Comparison of ENCODE assay signal across 8 cellular contexts in the genomic region with DNA sequence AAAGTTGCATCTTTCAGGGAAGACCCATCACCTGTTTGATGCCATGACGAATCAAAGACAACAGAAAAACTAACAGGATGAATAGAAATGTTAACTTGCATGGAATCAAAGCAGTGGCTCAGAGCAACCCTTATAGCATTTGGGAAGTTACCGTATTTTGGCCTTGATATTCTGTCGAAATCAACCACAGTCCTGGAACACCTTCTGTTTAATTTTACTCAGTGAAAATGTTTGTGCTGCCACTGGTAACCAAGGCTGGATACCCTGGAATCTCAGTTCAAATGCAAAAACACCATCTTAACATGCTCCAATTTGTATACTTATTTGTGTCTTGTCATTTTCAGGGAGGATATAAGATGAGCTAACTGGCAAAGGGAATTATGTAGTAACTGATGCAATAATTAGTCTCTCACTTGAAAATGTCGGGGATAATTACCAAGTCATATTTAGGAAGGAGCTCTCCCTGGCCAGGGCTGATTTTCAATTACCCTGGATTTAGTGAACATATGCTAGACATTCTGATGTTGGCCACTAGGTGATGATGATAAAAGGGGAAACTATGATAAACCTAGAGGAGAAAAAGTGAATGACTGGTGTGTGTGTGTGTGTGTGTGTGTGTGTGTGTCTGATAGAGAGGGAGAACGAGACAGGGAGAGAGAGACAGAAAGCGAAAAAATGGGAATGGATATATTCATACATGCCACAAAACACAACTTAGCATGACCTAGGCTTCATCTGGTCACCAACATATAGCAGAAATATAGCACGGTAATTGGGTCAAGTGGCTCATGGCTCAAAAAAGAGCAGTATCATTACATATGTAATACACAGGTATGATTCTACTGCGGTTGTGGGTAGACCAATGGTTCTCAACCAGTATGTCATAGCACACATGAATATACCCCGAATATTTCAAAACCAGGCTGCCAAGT. TPM values are rescaled to one million over a fixed set of nuclear protein-coding genes. Genes with fewer than 3 reads are reported as not detected.
DNase-seq lines count a peak whose midpoint lies in the region; ATAC-seq and TF ChIP-seq lines count a peak whose summit lies in the region.

No MANE protein-coding gene starts in this region.

- peak; percentile 32 for DNase-seq in Calu3
- DNase-seq in RPMI8226: peak; percentile 11
- DNase-seq in iPS-NIHi7 (ENCODE audit: extremely low spot score): peak; percentile 31
- no peak for DNase-seq in cardiac septum (ENCODE audit: low spot score)
- DNase-seq in GM13976 (ENCODE audit: low spot score): no peak
- DNase-seq in activated CD4-positive, alpha-beta T cell treated with anti-CD3 and anti-CD28 coated beads for 48 hours: no peak

- H3K4me1 Mint-ChIP-seq in Calu3 (ENCODE audit: low read depth, unreplicated experiment): peaks cover 40% of the 10 kb centered on the region

- TF ChIP-seq CTCF in Calu3 (IDR thresholded peaks at IDR 0.05; ENCODE audit: unreplicated experiment) (peak; percentile 38), GM13976 (IDR thresholded peaks at IDR 0.05; ENCODE audit: borderline replicate concordance, control extremely low read depth, extremely low read depth, insufficient read depth, missing control alignments) (no peak)

- H3K9me3 Mint-ChIP-seq in Calu3 (ENCODE audit: low read depth, unreplicated experiment): no peaks in the 10 kb centered on the region

- CTCF ChIA-PET in Calu3 (lab: Charles Lee): interaction anchor here (0.7 kb wide), 2 partner anchors 51 to 68 kb away, joined by 4 to 5 read pairs; no protein-coding TSS in a partner anchor

- in situ Hi-C loops in GM13976 (cut with MboI; ENCODE audit: low sequenced_read_pairs, unreplicated experiment): no loop called here

- intact Hi-C loops in Calu3 (cut with micrococcal nuclease; ENCODE audit: unreplicated experiment) (loop anchor here (10.0 kb wide), 2 partner anchors 111 to 241 kb away; no protein-coding TSS in a partner anchor), cardiac septum (cut with DNase I) (no loop called here)

- ATAC-seq in HG02938 (IDR thresholded peaks at IDR 0.05; ENCODE audit: unreplicated experiment) (peak; percentile 76), HG02852 (IDR thresholded peaks at IDR 0.05; ENCODE audit: unreplicated experiment) (no peak)

- no peak overlapping the region for H3K4me3 Mint-ChIP-seq in Calu3 (ENCODE audit: low read depth, unreplicated experiment)

- no peak overlapping the region for H3K27ac Mint-ChIP-seq in Calu3 (ENCODE audit: unreplicated experiment)

- H3K36me3 Mint-ChIP-seq in Calu3 (ENCODE audit: insufficient read depth, unreplicated experiment): peaks cover under 1% of the 10 kb centered on the region

- no TSS peak for BruUV-seq in Calu3 (replicated peaks; lab: Mats Ljungman, UMichigan)

- no peaks in the 10 kb centered on the region for H3K27me3 Mint-ChIP-seq in Calu3 (ENCODE audit: unreplicated experiment)

RNA-seq across cellular contexts. Expression of gene PRICKLE2, which starts 19.0 kb away (rescaled TPM):
- total RNA-seq in Calu3 (2022): 1.9 and 4.0 TPM in 2 replicates
- 12.4 TPM for total RNA-seq in cardiac septum

Comparison
In these comparisons a context has a peak if more than half of its experiments do, and no peak if none do; other contexts are left out.
1. DNase-seq: peak in Calu3 (single experiment), RPMI8226 (single experiment) and iPS-NIHi7 (single experiment); none in cardiac septum (single experiment), GM13976 (single experiment) and activated CD4-positive, alpha-beta T cell treated with anti-CD3 and anti-CD28 coated beads for 48 hours (single experiment).